20 cellular contexts compared by ENCODE assay signal in the genomic region with DNA sequence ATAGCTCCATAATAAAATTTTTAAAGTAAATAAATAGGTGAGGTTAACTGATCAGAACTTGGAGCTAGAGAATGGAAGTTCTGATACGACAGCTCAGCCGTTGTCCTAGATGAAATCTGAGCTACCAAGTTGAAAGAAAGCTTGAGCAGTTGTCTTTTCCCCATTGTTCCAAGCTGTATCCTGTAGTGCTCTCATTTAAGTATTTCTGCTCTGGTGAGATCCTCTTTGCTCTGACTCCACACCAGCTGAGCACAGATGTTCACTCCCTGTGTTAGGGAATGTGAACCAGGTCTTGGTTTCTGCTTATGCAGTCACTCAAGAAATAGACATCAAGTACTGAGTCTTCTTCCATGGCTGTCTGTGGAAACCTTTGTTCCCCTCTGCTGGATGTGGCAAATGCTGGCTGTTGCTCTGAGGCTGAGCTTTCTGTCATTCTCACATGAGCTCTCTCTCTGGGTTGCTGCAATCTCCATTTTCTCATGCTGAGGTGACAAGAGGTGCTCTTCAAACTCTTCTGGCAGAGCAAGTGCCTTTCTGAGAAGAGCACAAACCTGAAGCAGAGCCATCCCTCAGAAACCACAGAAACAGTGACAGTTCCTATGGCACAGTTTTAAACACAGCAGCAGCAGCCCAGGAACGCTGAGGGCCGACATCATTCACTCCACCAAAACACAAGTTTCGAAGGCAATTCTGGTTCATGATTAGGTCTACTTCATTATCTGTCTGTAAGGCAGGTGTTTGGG.
"Had no signal": no experiment of that assay in that cellular context is flagged by ENCODE, and none has a peak within 500 bp of the region (broad histone marks: within the 10 kb centered on the region; RNA-seq: fewer than 3 reads in every experiment).

No MANE protein-coding gene starts in this region.

- H3K9me3 Mint-ChIP-seq: effector memory CD8-positive, alpha-beta T cell; naive thymus-derived CD4-positive, alpha-beta T cell; nephron progenitor cell; stimulated activated naive B cell treated with anti-CD40 and anti-IgM and Interleukin-4, amounts not matched to agents 10 μg/mL and 1 μg/mL and 100 μg/mL, for 72 hours; stimulated activated naive CD8-positive, alpha-beta T cell treated with anti-CD3 and anti-CD28 coated beads, Interleukin-15, amount 100 ng/mL, for 72 hours had no signal

- H3K79me2 ChIP-seq: hepatocyte had no signal

- H3K4me3 ChIP-seq: hepatocyte, ovary, right atrium auricular region, sigmoid colon, skin epidermis, testis, tibial nerve, upper lobe of right lung, vagina had no signal

- H3K9me3 ChIP-seq: ovary, right atrium auricular region, sigmoid colon, testis, tibial nerve, upper lobe of right lung, vagina had no signal

- H2AFZ ChIP-seq: hepatocyte had no signal

- H3K36me3 Mint-ChIP-seq: naive thymus-derived CD4-positive, alpha-beta T cell; stimulated activated naive B cell treated with anti-CD40 and anti-IgM and Interleukin-4, amounts not matched to agents 10 μg/mL and 1 μg/mL and 100 μg/mL, for 72 hours had no signal

- H3K27me3 ChIP-seq: foreskin keratinocyte, hepatocyte, ovary, right atrium auricular region, sigmoid colon, testis, tibial nerve, upper lobe of right lung, vagina had no signal

- H3K4me1 Mint-ChIP-seq: naive thymus-derived CD4-positive, alpha-beta T cell; stimulated activated naive B cell treated with anti-CD40 and anti-IgM and Interleukin-4, amounts not matched to agents 10 μg/mL and 1 μg/mL and 100 μg/mL, for 72 hours; stimulated activated naive CD8-positive, alpha-beta T cell treated with anti-CD3 and anti-CD28 coated beads, Interleukin-15, amount 100 ng/mL, for 72 hours had no signal

- H3K4me1 ChIP-seq: foreskin keratinocyte, right atrium auricular region, sigmoid colon, testis, tibial nerve, upper lobe of right lung, vagina had no signal

- H3K4me3 Mint-ChIP-seq: effector memory CD8-positive, alpha-beta T cell; naive thymus-derived CD4-positive, alpha-beta T cell; nephron progenitor cell; stimulated activated naive B cell treated with anti-CD40 and anti-IgM and Interleukin-4, amounts not matched to agents 10 μg/mL and 1 μg/mL and 100 μg/mL, for 72 hours; stimulated activated naive CD8-positive, alpha-beta T cell treated with anti-CD3 and anti-CD28 coated beads, Interleukin-15, amount 100 ng/mL, for 72 hours had no signal

- H3K27ac Mint-ChIP-seq: effector memory CD8-positive, alpha-beta T cell; naive thymus-derived CD4-positive, alpha-beta T cell; nephron progenitor cell; stimulated activated naive B cell treated with anti-CD40 and anti-IgM and Interleukin-4, amounts not matched to agents 10 μg/mL and 1 μg/mL and 100 μg/mL, for 72 hours had no signal

- H3K27ac ChIP-seq: foreskin keratinocyte, hepatocyte, ovary, right atrium auricular region, sigmoid colon, skin epidermis, testis, tibial nerve, upper lobe of right lung, vagina had no signal

- ATAC-seq: effector memory CD8-positive, alpha-beta T cell; foreskin keratinocyte; naive thymus-derived CD4-positive, alpha-beta T cell; stimulated activated naive B cell treated with anti-CD40 and anti-IgM and Interleukin-4, amounts not matched to agents 10 μg/mL and 1 μg/mL and 100 μg/mL, for 72 hours; stimulated activated naive CD8-positive, alpha-beta T cell treated with anti-CD3 and anti-CD28 coated beads, Interleukin-15, amount 100 ng/mL, for 72 hours; upper lobe of right lung had no signal

- DNase-seq: effector memory CD8-positive, alpha-beta T cell; foreskin keratinocyte; head of caudate nucleus; kidney glomerular epithelial cell; mammary epithelial cell; naive thymus-derived CD4-positive, alpha-beta T cell; nephron progenitor cell; ovary; sigmoid colon; stimulated activated CD4-positive, alpha-beta T cell treated with anti-CD3 and anti-CD28 coated beads, Interleukin-2, amount 100 ng/mL, for 24 hours; stimulated activated CD4-positive, alpha-beta T cell treated with anti-CD3 and anti-CD28 coated beads, Interleukin-4, amount 100 ng/mL, for 4 hours; stimulated activated naive B cell treated with anti-CD40 and anti-IgM and Interleukin-4, amounts not matched to agents 10 μg/mL and 1 μg/mL and 100 μg/mL, for 72 hours; stimulated activated naive CD8-positive, alpha-beta T cell treated with anti-CD3 and anti-CD28 coated beads, Interleukin-15, amount 100 ng/mL, for 72 hours; testis; upper lobe of right lung had no signal

- H3K36me3 ChIP-seq: ovary, right atrium auricular region, sigmoid colon, tibial nerve, upper lobe of right lung, vagina had no signal

- H3K4me2 ChIP-seq: hepatocyte had no signal
